In genomic region chr5:100584069-100584468, GRCh38 we compare ENCODE assay signal across 11 cellular contexts. TPM values are rescaled to one million over a fixed set of nuclear protein-coding genes. Genes with fewer than 3 reads are reported as not detected.
DNase-seq lines count a peak whose midpoint lies in the region; ATAC-seq lines count a peak whose summit lies in the region.
"Had no signal": no experiment of that assay in that cellular context is flagged by ENCODE, and none has a peak within 500 bp of the region (broad histone marks: within the 10 kb centered on the region; RNA-seq: fewer than 3 reads in every experiment).

No MANE protein-coding gene starts in this region.

- H3K36me3 Mint-ChIP-seq in naive thymus-derived CD8-positive, alpha-beta T cell: peaks cover 7 to 45% (median 30%) of the 10 kb centered on the region in 3 donors
- H3K36me3 Mint-ChIP-seq in activated CD4-positive, alpha-beta memory T cell treated with anti-CD3 and anti-CD28 coated beads for 36 hours: peaks cover 11% of the 10 kb centered on the region

- no peaks in the 10 kb centered on the region for H3K27me3 ChIP-seq in BLaER1
- H3K27me3 ChIP-seq: MG63 had no signal

- POLR2A ChIA-PET in naive thymus-derived CD8-positive, alpha-beta T cell (lab: Charles Lee): no interaction called here
- POLR2A ChIA-PET in activated CD4-positive, alpha-beta memory T cell treated with anti-CD3 and anti-CD28 coated beads for 36 hours (lab: Charles Lee): no interaction called here

- H3K4me3 ChIP-seq in BLaER1: no peak overlapping the region
- H3K4me3 ChIP-seq: MG63 had no signal

- H4K20me1 ChIP-seq in BLaER1: no peaks in the 10 kb centered on the region

- CTCF ChIA-PET in activated CD4-positive, alpha-beta memory T cell treated with anti-CD3 and anti-CD28 coated beads for 36 hours (lab: Charles Lee): no interaction called here

- intact Hi-C loops in activated CD4-positive, alpha-beta memory T cell treated with anti-CD3 and anti-CD28 coated beads for 36 hours (cut with micrococcal nuclease): no loop called here

- H3K27ac ChIP-seq in BLaER1: 0 out of 2 replicates have a peak overlapping the region, but pooled peaks have one; percentile 26

- no peak overlapping the region for H3K27ac Mint-ChIP-seq in naive thymus-derived CD8-positive, alpha-beta T cell
- no peak overlapping the region for H3K27ac Mint-ChIP-seq in activated CD4-positive, alpha-beta memory T cell treated with anti-CD3 and anti-CD28 coated beads for 36 hours

- DNase-seq in DMS153 treated with DMSO at 0.1 percent for 48 hours (lab: John Stamatoyannopoulos, UW; ENCODE audit: unreplicated experiment) (no peak), NK-92 (lab: John Stamatoyannopoulos, UW; ENCODE audit: unreplicated experiment) (no peak)
- no peak for DNase-seq in naive thymus-derived CD8-positive, alpha-beta T cell
- no peak for DNase-seq in activated CD4-positive, alpha-beta memory T cell treated with anti-CD3 and anti-CD28 coated beads for 36 hours
- DNase-seq: activated T-cell treated with anti-CD3 and anti-CD28 coated beads for 4 hours, MG63 had no signal

- peak; percentile 78 for ATAC-seq in GM19035 (IDR thresholded peaks at IDR 0.05; ENCODE audit: unreplicated experiment)
- ATAC-seq in HG02588 (IDR thresholded peaks at IDR 0.05; ENCODE audit: unreplicated experiment): peak; percentile 91
- peak; percentile 99 for ATAC-seq in HG03354 (IDR thresholded peaks at IDR 0.05; ENCODE audit: poor library complexity, severe bottlenecking, unreplicated experiment)
- no peak for ATAC-seq in naive thymus-derived CD8-positive, alpha-beta T cell

- H3K9me3 Mint-ChIP-seq in naive thymus-derived CD8-positive, alpha-beta T cell: peaks cover 0 to 1% (median 0%) of the 10 kb centered on the region in 9 donors
- H3K9me3 Mint-ChIP-seq in activated CD4-positive, alpha-beta memory T cell treated with anti-CD3 and anti-CD28 coated beads for 36 hours: no peaks in the 10 kb centered on the region

- H3K4me3 Mint-ChIP-seq in naive thymus-derived CD8-positive, alpha-beta T cell: no peak overlapping the region
- no peak overlapping the region for H3K4me3 Mint-ChIP-seq in activated CD4-positive, alpha-beta memory T cell treated with anti-CD3 and anti-CD28 coated beads for 36 hours
- H3K4me3 Mint-ChIP-seq: neural crest cell had no signal

- no peak overlapping the region for H3K9ac ChIP-seq in BLaER1

- no peaks in the 10 kb centered on the region for H3K27me3 Mint-ChIP-seq in naive thymus-derived CD8-positive, alpha-beta T cell
- H3K27me3 Mint-ChIP-seq in activated CD4-positive, alpha-beta memory T cell treated with anti-CD3 and anti-CD28 coated beads for 36 hours: no peaks in the 10 kb centered on the region

- peaks cover 18% of the 10 kb centered on the region; the same call in 1 of the 2 replicates for H3K36me3 ChIP-seq in BLaER1
- H3K36me3 ChIP-seq: MG63 had no signal

- peaks cover 14% of the 10 kb centered on the region for H3K4me1 ChIP-seq in BLaER1

- peaks cover 0 to 6% (median 2%) of the 10 kb centered on the region in 4 donors for H3K4me1 Mint-ChIP-seq in naive thymus-derived CD8-positive, alpha-beta T cell
- H3K4me1 Mint-ChIP-seq in activated CD4-positive, alpha-beta memory T cell treated with anti-CD3 and anti-CD28 coated beads for 36 hours (ENCODE audit: low read depth): no peaks in the 10 kb centered on the region
- H3K4me1 Mint-ChIP-seq: neural crest cell had no signal

- H3K4me2 ChIP-seq in BLaER1: no peak overlapping the region; the same call in 1 of the 2 replicates

- no peaks in the 10 kb centered on the region for H3K9me3 ChIP-seq in BLaER1
- H3K9me3 ChIP-seq: MG63 had no signal

RNA-seq across cellular contexts. Expression of gene FAM174A, which starts 48.9 kb away (rescaled TPM):
- total RNA-seq in naive thymus-derived CD8-positive, alpha-beta T cell: 1 to 10 TPM; 4.4 to 7.5 TPM
- polyA plus RNA-seq in naive thymus-derived CD8-positive, alpha-beta T cell: 1 to 10 TPM; 5.7 to 6.8 (median 6.0) TPM
- total RNA-seq in activated CD4-positive, alpha-beta memory T cell treated with anti-CD3 and anti-CD28 coated beads for 36 hours: 1 to 10 TPM; 5.8 to 8.3 TPM

Comparison
In these comparisons a context has a peak if more than half of its experiments do, and no peak if none do; other contexts are left out.
1. ATAC-seq: peak in GM19035 (single experiment), HG02588 (single experiment) and HG03354 (single experiment); none in naive thymus-derived CD8-positive, alpha-beta T cell (0 of 2).